1 cellular context compared by ENCODE assay signal in genomic region chr10:42593284-42593683, GRCh38.
TF ChIP-seq lines count a peak whose summit lies in the region.

No MANE protein-coding gene starts in this region.

TF ChIP-seq in liver, 16 proteins besides CTCF, POLR2A, EP300 and RAD21 (continued from another document):
- TF ChIP-seq EGR1 (IDR thresholded peaks at IDR 0.05; ENCODE audit: low read depth in 2 of 2): no peak
